Comparison of ENCODE assay signal across 12 cellular contexts in genomic region chr2:3486047-3487027, GRCh38.
"Had no signal": no experiment of that assay in that cellular context is flagged by ENCODE, and none has a peak within 500 bp of the region (broad histone marks: within the 10 kb centered on the region; RNA-seq: fewer than 3 reads in every experiment).

No MANE protein-coding gene starts in this region.

- H3K27ac ChIP-seq: gastroesophageal sphincter, psoas muscle, thyroid gland had no signal

- H3K4me3 ChIP-seq: gastroesophageal sphincter, mucosa of descending colon, psoas muscle, thyroid gland had no signal

- H3K27me3 ChIP-seq: gastroesophageal sphincter, thyroid gland had no signal

- FAIRE-seq: colon, endometrium, urothelium cell line had no signal

- ATAC-seq: gastroesophageal sphincter; left colon; mucosa of descending colon; stimulated activated effector memory CD8-positive, alpha-beta T cell treated with anti-CD3 and anti-CD28 coated beads, Interleukin-12 subunit alpha, Interleukin-12 subunit beta, amount 100 ng/mL, for 72 hours had no signal

- H3K9me3 ChIP-seq: gastroesophageal sphincter, mucosa of descending colon, psoas muscle, thyroid gland had no signal

- H3K4me1 ChIP-seq: gastroesophageal sphincter had no signal

- DNase-seq: activated CD4-positive, CD25-positive, alpha-beta regulatory T cell treated with anti-CD3 and anti-CD28 coated beads, Interleukin-2, amount 50 U/mL, for 72 hours; activated naive CD4-positive, alpha-beta T cell treated with anti-CD3 and anti-CD28 coated beads for 36 hours; left colon; mucosa of descending colon; occipital lobe; thyroid gland had no signal
